1 cellular context compared by ENCODE assay signal in the genomic region with DNA sequence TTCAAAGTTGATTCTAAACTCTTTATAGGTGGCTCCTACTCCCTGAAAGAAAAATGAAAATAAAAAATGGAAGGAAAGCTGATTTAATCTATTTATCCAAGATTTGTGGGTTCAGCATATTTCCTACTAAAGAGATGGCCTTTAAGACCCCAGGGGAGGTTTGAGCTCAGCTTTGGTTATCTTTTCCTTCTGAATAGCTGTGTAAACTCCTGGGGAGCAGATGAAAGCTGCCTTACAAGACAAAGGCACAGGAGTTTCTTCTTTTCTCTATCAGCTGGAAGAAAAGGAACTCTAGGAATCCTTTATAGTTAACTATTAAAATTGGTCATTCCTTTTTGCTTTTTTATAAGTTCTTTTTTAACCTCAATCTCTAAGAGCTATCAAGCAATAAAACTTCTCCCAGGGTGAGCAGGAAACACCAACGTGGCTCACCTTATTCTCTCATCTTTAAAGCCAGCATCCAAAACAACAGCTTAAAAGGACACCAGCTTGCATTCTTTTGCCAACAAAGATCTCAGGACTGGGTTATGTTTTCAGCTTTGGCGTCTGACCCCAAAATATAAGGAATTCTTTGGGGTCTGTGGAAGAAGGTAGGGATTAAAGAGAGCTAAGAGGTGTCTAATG.
TF ChIP-seq lines count a peak whose summit lies in the region.

No MANE protein-coding gene starts in this region.

TF ChIP-seq in HCT116, 20 proteins besides CTCF, POLR2A, EP300 and RAD21:
- no peak for TF ChIP-seq CEBPB (IDR thresholded peaks at IDR 0.05; ENCODE audit: low read depth)
- no peak for TF ChIP-seq ZNF274 (IDR thresholded peaks at IDR 0.05; ENCODE audit: low read depth, low read length)
- no peak for TF ChIP-seq JUND (IDR thresholded peaks at IDR 0.05)
- TF ChIP-seq, protein P1, sequence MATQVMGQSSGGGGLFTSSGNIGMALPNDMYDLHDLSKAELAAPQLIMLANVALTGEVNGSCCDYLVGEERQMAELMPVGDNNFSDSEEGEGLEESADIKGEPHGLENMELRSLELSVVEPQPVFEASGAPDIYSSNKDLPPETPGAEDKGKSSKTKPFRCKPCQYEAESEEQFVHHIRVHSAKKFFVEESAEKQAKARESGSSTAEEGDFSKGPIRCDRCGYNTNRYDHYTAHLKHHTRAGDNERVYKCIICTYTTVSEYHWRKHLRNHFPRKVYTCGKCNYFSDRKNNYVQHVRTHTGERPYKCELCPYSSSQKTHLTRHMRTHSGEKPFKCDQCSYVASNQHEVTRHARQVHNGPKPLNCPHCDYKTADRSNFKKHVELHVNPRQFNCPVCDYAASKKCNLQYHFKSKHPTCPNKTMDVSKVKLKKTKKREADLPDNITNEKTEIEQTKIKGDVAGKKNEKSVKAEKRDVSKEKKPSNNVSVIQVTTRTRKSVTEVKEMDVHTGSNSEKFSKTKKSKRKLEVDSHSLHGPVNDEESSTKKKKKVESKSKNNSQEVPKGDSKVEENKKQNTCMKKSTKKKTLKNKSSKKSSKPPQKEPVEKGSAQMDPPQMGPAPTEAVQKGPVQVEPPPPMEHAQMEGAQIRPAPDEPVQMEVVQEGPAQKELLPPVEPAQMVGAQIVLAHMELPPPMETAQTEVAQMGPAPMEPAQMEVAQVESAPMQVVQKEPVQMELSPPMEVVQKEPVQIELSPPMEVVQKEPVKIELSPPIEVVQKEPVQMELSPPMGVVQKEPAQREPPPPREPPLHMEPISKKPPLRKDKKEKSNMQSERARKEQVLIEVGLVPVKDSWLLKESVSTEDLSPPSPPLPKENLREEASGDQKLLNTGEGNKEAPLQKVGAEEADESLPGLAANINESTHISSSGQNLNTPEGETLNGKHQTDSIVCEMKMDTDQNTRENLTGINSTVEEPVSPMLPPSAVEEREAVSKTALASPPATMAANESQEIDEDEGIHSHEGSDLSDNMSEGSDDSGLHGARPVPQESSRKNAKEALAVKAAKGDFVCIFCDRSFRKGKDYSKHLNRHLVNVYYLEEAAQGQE (IDR thresholded peaks at IDR 0.05; ENCODE audit: low read depth) = no peak
- TF ChIP-seq EZH2 (IDR thresholded peaks at IDR 0.05) = no peak
- TF ChIP-seq, protein P2, sequence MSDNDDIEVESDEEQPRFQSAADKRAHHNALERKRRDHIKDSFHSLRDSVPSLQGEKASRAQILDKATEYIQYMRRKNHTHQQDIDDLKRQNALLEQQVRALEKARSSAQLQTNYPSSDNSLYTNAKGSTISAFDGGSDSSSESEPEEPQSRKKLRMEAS (IDR thresholded peaks at IDR 0.05) = no peak; the same call in 1 of the 2 replicates
- TF ChIP-seq FOSL1 (IDR thresholded peaks at IDR 0.05; ENCODE audit: low read depth) = 0 out of 2 replicates have a peak, but pooled peaks have one; percentile 6
- TF ChIP-seq SRF (IDR thresholded peaks at IDR 0.05; ENCODE audit: low read depth) = no peak
- TF ChIP-seq, protein P3, sequence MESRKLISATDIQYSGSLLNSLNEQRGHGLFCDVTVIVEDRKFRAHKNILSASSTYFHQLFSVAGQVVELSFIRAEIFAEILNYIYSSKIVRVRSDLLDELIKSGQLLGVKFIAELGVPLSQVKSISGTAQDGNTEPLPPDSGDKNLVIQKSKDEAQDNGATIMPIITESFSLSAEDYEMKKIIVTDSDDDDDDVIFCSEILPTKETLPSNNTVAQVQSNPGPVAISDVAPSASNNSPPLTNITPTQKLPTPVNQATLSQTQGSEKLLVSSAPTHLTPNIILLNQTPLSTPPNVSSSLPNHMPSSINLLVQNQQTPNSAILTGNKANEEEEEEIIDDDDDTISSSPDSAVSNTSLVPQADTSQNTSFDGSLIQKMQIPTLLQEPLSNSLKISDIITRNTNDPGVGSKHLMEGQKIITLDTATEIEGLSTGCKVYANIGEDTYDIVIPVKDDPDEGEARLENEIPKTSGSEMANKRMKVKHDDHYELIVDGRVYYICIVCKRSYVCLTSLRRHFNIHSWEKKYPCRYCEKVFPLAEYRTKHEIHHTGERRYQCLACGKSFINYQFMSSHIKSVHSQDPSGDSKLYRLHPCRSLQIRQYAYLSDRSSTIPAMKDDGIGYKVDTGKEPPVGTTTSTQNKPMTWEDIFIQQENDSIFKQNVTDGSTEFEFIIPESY (IDR thresholded peaks at IDR 0.05; ENCODE audit: extremely low read depth, insufficient replicate concordance, low read length) = no peak
- TF ChIP-seq POLR2AphosphoS5 (IDR thresholded peaks at IDR 0.05; ENCODE audit: low read depth, low read length) = no peak
- peak; percentile 90 for TF ChIP-seq TCF7L2 (IDR thresholded peaks at IDR 0.05; ENCODE audit: borderline replicate concordance, extremely low read depth, insufficient read depth, insufficient read length)
- no peak for TF ChIP-seq CBX3 (IDR thresholded peaks at IDR 0.05; ENCODE audit: low read depth)
